Comparison of ENCODE assay signal across 9 cellular contexts in genomic region chr6:119313937-119314893, GRCh38. TPM values are rescaled to one million over a fixed set of nuclear protein-coding genes. Genes with fewer than 3 reads are reported as not detected.
DNase-seq lines count a peak whose midpoint lies in the region; ATAC-seq, FAIRE-seq and TF ChIP-seq lines count a peak whose summit lies in the region.
"Had no signal": no experiment of that assay in that cellular context is flagged by ENCODE, and none has a peak within 500 bp of the region (broad histone marks: within the 10 kb centered on the region; RNA-seq: fewer than 3 reads in every experiment).

No MANE protein-coding gene starts in this region.

- in situ Hi-C loops in K562 (cut with MboI): no loop called here

- peak overlapping the region; percentile 25 for H2AFZ ChIP-seq in K562 (ENCODE audit: low read depth, low read length)

- H3K9ac ChIP-seq in K562 (ENCODE audit: insufficient read depth in 1 of 2, low read depth in 2 of 2, low read length in 2 of 2): peak overlapping the region; percentile 62 to 68

- H3K27ac ChIP-seq in K562 (ENCODE audit: extremely low read depth, low read depth, low read length) (peak overlapping the region; percentile 91), thymus (ENCODE audit: low read depth) (peak overlapping the region; percentile 81)

- no peak for TF ChIP-seq EP300 in K562 (IDR thresholded peaks at IDR 0.05; ENCODE audit: low read length)

- peaks cover 99% of the 10 kb centered on the region for H3K79me2 ChIP-seq in K562 (ENCODE audit: control insufficient read depth, insufficient read depth, low read length)

- H3K9me1 ChIP-seq in K562 (ENCODE audit: control insufficient read depth, insufficient read depth, low read length): no peaks in the 10 kb centered on the region

- FAIRE-seq in K562 (lab: Jason Lieb, UNC): no peak
- FAIRE-seq: H1 had no signal

- POLR2A ChIA-PET in K562 (lab: Yijun Ruan, JAX): interaction anchor here (0.5 to 2.5 kb wide), 10 partner anchors 8 to 314 kb away, joined by 3 to 10 read pairs (median 4); no protein-coding TSS in a partner anchor

- BruUV-seq in K562 (replicated peaks; lab: Mats Ljungman, UMichigan): no TSS peak

- peaks cover 63% of the 10 kb centered on the region for H3K36me3 ChIP-seq in K562 (ENCODE audit: control insufficient read depth, insufficient read depth, low read length)
- no peaks in the 10 kb centered on the region for H3K36me3 ChIP-seq in thymus (ENCODE audit: control insufficient read depth, insufficient read depth)

- H3K4me2 ChIP-seq in K562 (ENCODE audit: insufficient read depth, low read length): peak overlapping the region; percentile 53

- H3K4me3 ChIP-seq in GM12864 (ENCODE audit: low read depth, low read length) (peak overlapping the region; percentile 34), K562 (no peak overlapping the region), thymus (ENCODE audit: low read length) (no peak overlapping the region)

- H3K27me3 ChIP-seq in K562 (ENCODE audit: control insufficient read depth in 2 of 2, insufficient read depth in 2 of 2, low read length in 2 of 2) (no peaks in the 10 kb centered on the region), thymus (ENCODE audit: control insufficient read depth, insufficient read depth) (no peaks in the 10 kb centered on the region)

- DNase-seq in GM12864 (ENCODE audit: low read depth) (peak; percentile 24), K562 (ENCODE audit: extremely low read depth in 1 of 4, low spot score in 3 of 4) (peak in 1 of 4 experiments; percentile 35), NCI-H82 (lab: John Stamatoyannopoulos, UW) (no peak), NCI-H1436 (lab: John Stamatoyannopoulos, UW) (no peak), NCI-H524 (lab: John Stamatoyannopoulos, UW) (no peak)

- H3K4me1 ChIP-seq in K562 (replicated peaks in 1 of 2; ENCODE audit: control insufficient read depth in 2 of 2, insufficient read depth in 2 of 2, low read length in 2 of 2) (peaks cover 40 to 83% of the 10 kb centered on the region in 2 experiments), thymus (ENCODE audit: control insufficient read depth, insufficient read depth, low read length) (peaks cover 15% of the 10 kb centered on the region)

- no peak for TF ChIP-seq POLR2A in K562 (conservative IDR thresholded peaks at IDR 0.05)

- H3K9me3 ChIP-seq in K562 (replicated peaks; ENCODE audit: control insufficient read depth, insufficient read depth, low read depth, low read length) (no peaks in the 10 kb centered on the region), thymus (ENCODE audit: control insufficient read depth) (no peaks in the 10 kb centered on the region)

- intact Hi-C loops in K562 (cut with micrococcal nuclease): loop anchor here (1.0 to 5.0 kb wide), 4 partner anchors 10 to 177 kb away; partner anchors contain the start of gene MAN1A1

- ATAC-seq in GM21360 (IDR thresholded peaks at IDR 0.05; ENCODE audit: unreplicated experiment) (peak; percentile 53), HG03469 (IDR thresholded peaks at IDR 0.05; ENCODE audit: unreplicated experiment) (peak; percentile 54), K562 (peak; percentile 30)

- no peaks in the 10 kb centered on the region; the same call in 1 of the 2 replicates for H4K20me1 ChIP-seq in K562 (replicated peaks; ENCODE audit: control insufficient read depth, insufficient read depth, low read length)

- no peak for TF ChIP-seq RAD21 in K562 (CRISPR knock-in tag; conservative IDR thresholded peaks at IDR 0.05 in 1 of 2, IDR thresholded peaks at IDR 0.05 in 1 of 2)

- CTCF ChIA-PET in K562 (lab: Yijun Ruan, JAX; ENCODE audit: low intra/inter-chr PET ratio): no interaction called here

- WGBS in K562 (ENCODE audit: insufficient coverage, low coverage, missing lambda C conversion rate): 37% methylated on average over 10 of the region's 10 CpGs
- 27% methylated on average over 10 of the region's 10 CpGs for WGBS in thymus

- no peak for TF ChIP-seq CTCF in GM12864 (IDR thresholded peaks at IDR 0.05; ENCODE audit: low read depth, low read length, missing control alignments)
- no peak for TF ChIP-seq CTCF in K562 (IDR thresholded peaks at IDR 0.05 in 2 of 3, conservative IDR thresholded peaks at IDR 0.05 in 1 of 3; ENCODE audit: insufficient read depth in 2 of 3, low read depth in 1 of 3, low read length in 3 of 3)

TF ChIP-seq in K562, 482 proteins besides CTCF, POLR2A, EP300 and RAD21 (continues in another document):
- TF ChIP-seq ZNF699 (CRISPR knock-in tag; IDR thresholded peaks at IDR 0.05; ENCODE audit: insufficient replicate concordance): no peak
- TF ChIP-seq CXXC5 (CRISPR knock-in tag; IDR thresholded peaks at IDR 0.05): peak; percentile 44; the same call in 1 of the 2 replicates
- peak; percentile 84; the same call in 1 of the 2 replicates for TF ChIP-seq HDGF (IDR thresholded peaks at IDR 0.05)
- TF ChIP-seq RBM34 (IDR thresholded peaks at IDR 0.05; ENCODE audit: borderline replicate concordance, insufficient read depth, low read length): no peak
- no peak for TF ChIP-seq ZNF407 (IDR thresholded peaks at IDR 0.05; ENCODE audit: low read depth)
- TF ChIP-seq ASH1L (IDR thresholded peaks at IDR 0.05; ENCODE audit: borderline replicate concordance, low read depth, partially characterized antibody): no peak
- no peak for TF ChIP-seq CC2D1A (IDR thresholded peaks at IDR 0.05)
- TF ChIP-seq MTA1 (IDR thresholded peaks at IDR 0.05; ENCODE audit: borderline replicate concordance): no peak

RNA-seq across cellular contexts. Expression of gene MAN1A1, which starts 35.3 kb away (rescaled TPM):
- total RNA-seq in K562 (2011; cell fraction: chromatin; rRNA removed; ENCODE audit: low replicate concordance): 34.5 and 78.1 TPM in 2 replicates
- total RNA-seq in K562 (2011; cell fraction: nucleolus; rRNA removed): 44.4 and 48.3 TPM in 2 replicates
- total RNA-seq in K562 (2011; cell fraction: nucleoplasm; rRNA removed): 69.6 and 93.7 TPM in 2 replicates
- total RNA-seq in K562 (2014; rRNA removed): 74.9 and 77.6 TPM in 2 replicates
- total RNA-seq in K562 (2014; rRNA removed; fragmentation: Illumina TruSeq; extraction: Trizol): 68.7 and 75.4 TPM in 2 replicates
- 51.1 and 55.2 TPM in 2 replicates for total RNA-seq in K562 (2015; rRNA removed; fragmentation: Illumina TruSeq; extraction: Trizol)
- total RNA-seq in K562 (2021): 75.0 and 78.4 TPM in 2 replicates
- polyA plus RNA-seq in K562 (2011; rRNA removed): 33.3 and 59.7 TPM in 2 replicates
- polyA plus RNA-seq in K562 (2011; cell fraction: cytosol; rRNA removed): 15.3 and 17.2 TPM in 2 replicates
- polyA plus RNA-seq in K562 (2011; cell fraction: nucleus; rRNA removed): 12.3 and 13.9 TPM in 2 replicates
- 44.4 and 59.0 TPM in 2 replicates for polyA plus RNA-seq in K562 (2012)
- 50.5 and 62.6 TPM in 2 replicates for polyA plus RNA-seq in K562 (2014; fragmentation: Illumina TruSeq; extraction: Trizol)
- 10 to 100 TPM; 24.5 to 27.7 TPM for polyA plus RNA-seq in K562 (2014; fragmentation: Nextera tagmentation; extraction: Ambion mirVana)
- polyA plus RNA-seq in K562 (2014; rRNA removed): 47.5 and 48.7 TPM in 2 replicates
- 39.6 and 50.2 TPM in 2 replicates for polyA minus RNA-seq in K562 (2011; rRNA and poly(A)+ RNA removed)
- polyA minus RNA-seq in K562 (2011; cell fraction: cytosol; rRNA and poly(A)+ RNA removed): 22.8 and 28.5 TPM in 2 replicates
- 26.5 and 34.9 TPM in 2 replicates for polyA minus RNA-seq in K562 (2011; cell fraction: nucleus; rRNA and poly(A)+ RNA removed)
- 23.6 TPM for polyA plus RNA-seq in thymus
